In the genomic region with DNA sequence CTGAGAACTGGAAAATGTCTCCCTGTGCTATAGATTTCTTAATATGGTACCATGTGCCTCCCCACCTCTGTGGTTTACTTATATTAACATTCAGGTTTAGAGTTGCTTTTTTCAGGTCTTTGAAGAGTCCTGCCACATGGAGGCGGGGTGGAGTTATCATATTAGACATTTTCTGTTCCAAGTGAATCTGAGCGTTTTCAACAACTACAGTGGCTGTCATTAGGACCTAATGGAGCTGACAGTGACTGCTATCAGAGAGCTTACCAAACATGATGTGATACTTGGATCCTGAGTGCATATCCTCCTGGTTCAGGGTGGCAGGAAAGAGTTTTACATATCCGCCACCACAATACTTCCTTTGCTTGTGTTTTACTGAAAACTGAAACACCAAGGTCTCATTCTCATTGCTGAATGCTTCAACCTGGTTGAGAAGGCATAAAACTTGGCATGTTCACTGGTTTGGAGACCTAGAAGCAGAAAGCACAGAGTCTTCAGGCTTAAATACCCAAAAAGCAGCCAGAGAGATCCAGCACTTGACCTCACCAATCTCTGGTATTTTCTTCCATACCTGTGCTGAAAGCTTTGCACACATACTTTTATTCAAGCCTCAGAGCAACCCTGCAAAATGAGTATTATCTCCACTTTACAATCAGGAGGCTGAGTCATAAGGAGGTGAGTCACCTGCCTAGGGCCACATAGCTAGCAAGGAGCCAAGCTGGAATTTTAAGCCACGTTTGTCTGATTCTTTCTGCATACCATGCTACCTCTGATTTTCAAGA, we compare ENCODE assay signal across 8 cellular contexts. TPM values are rescaled to one million over a fixed set of nuclear protein-coding genes. Genes with fewer than 3 reads are reported as not detected.
DNase-seq lines count a peak whose midpoint lies in the region; ATAC-seq and TF ChIP-seq lines count a peak whose summit lies in the region.

No MANE protein-coding gene starts in this region.

- H3K9me2 ChIP-seq in PC-3 (replicated peaks; ENCODE audit: low read length): no peaks in the 10 kb centered on the region

- H4K20me1 ChIP-seq in PC-3 (ENCODE audit: low read length): no peaks in the 10 kb centered on the region

- POLR2A ChIA-PET in PC-3 (lab: Charles Lee; ENCODE audit: unreplicated experiment): interaction anchor here (0.5 to 0.6 kb wide), 6 partner anchors 11 to 308 kb away, joined by 3 to 5 read pairs (median 4); no protein-coding TSS in a partner anchor

- H3K4me2 ChIP-seq in PC-3 (ENCODE audit: low read length): peak overlapping the region; percentile 77

- CTCF ChIA-PET in PC-3 (lab: Charles Lee): interaction anchor here (0.5 to 1.6 kb wide), 8 partner anchors 15 to 199 kb away, joined by 3 to 15 read pairs (median 4); no protein-coding TSS in a partner anchor

- no peaks in the 10 kb centered on the region for H3K9me3 ChIP-seq in PC-3 (ENCODE audit: low read length)
- H3K9me3 ChIP-seq in stomach: no peaks in the 10 kb centered on the region

- H3K4me3 ChIP-seq in PC-3 (ENCODE audit: low read length): peak overlapping the region; percentile 37
- no peak overlapping the region for H3K4me3 ChIP-seq in stomach

- peak overlapping the region; percentile 27 for H2AFZ ChIP-seq in PC-3 (ENCODE audit: low read length)

- H3K9ac ChIP-seq in PC-3 (ENCODE audit: low read length): peak overlapping the region; percentile 75

- peak; percentile 63 for TF ChIP-seq CTCF in PC-3 (conservative IDR thresholded peaks at IDR 0.05; ENCODE audit: low read depth, low read length)
- no peak for TF ChIP-seq CTCF in stomach (IDR thresholded peaks at IDR 0.05)

- TF ChIP-seq POLR2A in GM18951 (IDR thresholded peaks at IDR 0.05; ENCODE audit: extremely low read depth, insufficient read depth, insufficient read length) (peak; percentile 29), stomach (IDR thresholded peaks at IDR 0.05) (no peak)

- no peaks in the 10 kb centered on the region for H3K36me3 ChIP-seq in PC-3 (ENCODE audit: low read depth, low read length)
- no peaks in the 10 kb centered on the region for H3K36me3 ChIP-seq in stomach

- 32 to 52% (median 46%) methylated on average over 4 of the region's 4 CpGs for WGBS in stomach, 5 donors

- H3K27me3 ChIP-seq in PC-3 (ENCODE audit: low read length): no peaks in the 10 kb centered on the region
- H3K27me3 ChIP-seq in stomach: no peaks in the 10 kb centered on the region

- peaks cover 58% of the 10 kb centered on the region for H3K4me1 ChIP-seq in PC-3 (ENCODE audit: insufficient read depth, low read length)
- peaks cover 16 to 43% (median 32%) of the 10 kb centered on the region in 4 donors for H3K4me1 ChIP-seq in stomach

- TF ChIP-seq EP300 in stomach (IDR thresholded peaks at IDR 0.05): no peak

- intact Hi-C loops in PC-3 (cut with micrococcal nuclease) (loop anchor here (2.0 to 5.0 kb wide), 2 partner anchors 199 to 308 kb away; a partner anchor contains a TSS), left colon (cut with DNase I, micrococcal nuclease) (no loop called here), stomach (cut with DNase I; ENCODE audit: low total_unique reads) (no loop called here)

- DNase-seq in CD1c-positive myeloid dendritic cell (ENCODE audit: extremely low spot score) (peak; percentile 18), PC-3 (peak; percentile 98), amniotic stem cell (lab: John Stamatoyannopoulos, UW) (peak; percentile 71), left colon (no peak), stomach (peak; percentile 40), cortex of kidney (lab: John Stamatoyannopoulos, UW) (no peak)

- H3K27ac ChIP-seq in PC-3 (ENCODE audit: low read length) (peak overlapping the region; percentile 97), stomach (peak overlapping the region in 4 of 5 donors; percentile 8 to 77 (median 58))

- ATAC-seq in HG03066 (IDR thresholded peaks at IDR 0.05; ENCODE audit: low read depth, unreplicated experiment) (peak; percentile 73), PC-3 (peak; percentile 69), left colon (peak; percentile 86)

- H3K79me2 ChIP-seq in PC-3 (ENCODE audit: low read length): no peaks in the 10 kb centered on the region

- peaks cover 4% of the 10 kb centered on the region for H3F3A ChIP-seq in PC-3 (ENCODE audit: low read length, unreplicated experiment)

- in situ Hi-C loops in GM18951 (cut with MboI; ENCODE audit: low sequenced_read_pairs, unreplicated experiment): no loop called here

- TSS peak; percentile 63 for BruUV-seq in PC-3 (replicated peaks; lab: Mats Ljungman, UMichigan)

RNA-seq across cellular contexts. Expression of a gene that starts 47.4 kb away (rescaled TPM):
- total RNA-seq in PC-3 (2014; rRNA removed): 40.5 and 74.7 TPM in 2 replicates
- total RNA-seq in left colon: 10 to 100 TPM; 51.2 to 52.2 TPM
- total RNA-seq in stomach: 100 to 1,000 TPM in 4 of 5 donors, 10 to 100 TPM in 1; 29.8 to 461 (median 202) TPM
- polyA plus RNA-seq in stomach: 10 to 100 TPM; 30.9 to 72.2 (median 52.2) TPM

RNA-seq across cellular contexts. Expression of a gene that starts 50.4 kb away (rescaled TPM):
- total RNA-seq in PC-3 (2014; rRNA removed) (24.4 and 26.3 TPM in 2 replicates), left colon (10 to 100 TPM; 48.7 to 55.6 TPM), stomach (100 to 1,000 TPM in 1 of 5 donors, 10 to 100 TPM in 4; 43.8 to 139 (median 67.4) TPM)
- 10 to 100 TPM; 13.3 to 23.4 (median 15.3) TPM for polyA plus RNA-seq in stomach

Comparison
In these comparisons a context has a peak if more than half of its experiments do, and no peak if none do; other contexts are left out.
1. DNase-seq: peak in CD1c-positive myeloid dendritic cell (single experiment), PC-3 (single experiment), amniotic stem cell (single experiment) and stomach (single experiment); none in left colon (0 of 2) and cortex of kidney (single experiment).
2. Peak in every context shown above with its lines, with median percentiles within 50 percentile points of each other: ATAC-seq.